ENCODE assay signal across 1 cellular context in genomic region chr17:17344507-17345293, GRCh38.
TF ChIP-seq lines count a peak whose summit lies in the region.

No MANE protein-coding gene starts in this region.

TF ChIP-seq in HepG2, 621 proteins besides CTCF, POLR2A, EP300 and RAD21 (continued from another document and continues in another):
- TF ChIP-seq ZNF558 (CRISPR knock-in tag; IDR thresholded peaks at IDR 0.05; ENCODE audit: borderline replicate concordance): no peak
- TF ChIP-seq ZNF607 (CRISPR knock-in tag; IDR thresholded peaks at IDR 0.05; ENCODE audit: borderline replicate concordance): no peak
- no peak for TF ChIP-seq ZBTB7B (CRISPR knock-in tag; IDR thresholded peaks at IDR 0.05)
- TF ChIP-seq ZBTB10 (CRISPR knock-in tag; IDR thresholded peaks at IDR 0.05; ENCODE audit: borderline replicate concordance): no peak
- no peak for TF ChIP-seq ZMYM2 (CRISPR knock-in tag; IDR thresholded peaks at IDR 0.05)
- no peak for TF ChIP-seq SATB2 (CRISPR knock-in tag; IDR thresholded peaks at IDR 0.05)
- TF ChIP-seq DR1 (CRISPR knock-in tag; IDR thresholded peaks at IDR 0.05): no peak
- TF ChIP-seq ZNF296 (CRISPR knock-in tag; conservative IDR thresholded peaks at IDR 0.05): 0 out of 2 replicates have a peak, but pooled peaks have one; percentile 20
- TF ChIP-seq HBP1 (CRISPR knock-in tag; IDR thresholded peaks at IDR 0.05; ENCODE audit: low read depth): no peak
- TF ChIP-seq ZBED4 (CRISPR knock-in tag; IDR thresholded peaks at IDR 0.05; ENCODE audit: borderline replicate concordance): no peak
- 0 out of 2 replicates have a peak, but pooled peaks have one; percentile 19 for TF ChIP-seq FOXO1 (CRISPR knock-in tag; IDR thresholded peaks at IDR 0.05)
- TF ChIP-seq ZFP62 (CRISPR knock-in tag; IDR thresholded peaks at IDR 0.05): no peak
- TF ChIP-seq ZBTB37 (CRISPR knock-in tag; IDR thresholded peaks at IDR 0.05): 0 out of 2 replicates have a peak, but pooled peaks have one; percentile 38
- no peak for TF ChIP-seq ZBTB42 (CRISPR knock-in tag; IDR thresholded peaks at IDR 0.05)
- no peak for TF ChIP-seq NKX3-1 (CRISPR knock-in tag; IDR thresholded peaks at IDR 0.05)
- TF ChIP-seq NFYB (CRISPR knock-in tag; IDR thresholded peaks at IDR 0.05): 0 out of 2 replicates have a peak, but pooled peaks have one; percentile 28
- no peak for TF ChIP-seq AKAP8 (CRISPR knock-in tag; IDR thresholded peaks at IDR 0.05)
- TF ChIP-seq ZNF775 (CRISPR knock-in tag; IDR thresholded peaks at IDR 0.05; ENCODE audit: borderline replicate concordance): no peak
- peak; percentile 87 for TF ChIP-seq ZNF317 (CRISPR knock-in tag; IDR thresholded peaks at IDR 0.05)
- peak; percentile 66; the same call in 1 of the 2 replicates for TF ChIP-seq NR2C2 (CRISPR knock-in tag; IDR thresholded peaks at IDR 0.05; ENCODE audit: borderline replicate concordance)
- no peak for TF ChIP-seq HOMEZ (CRISPR knock-in tag; IDR thresholded peaks at IDR 0.05; ENCODE audit: low read depth)
- TF ChIP-seq NFKB2 (CRISPR knock-in tag; IDR thresholded peaks at IDR 0.05; ENCODE audit: borderline replicate concordance): no peak
- no peak for TF ChIP-seq ZNF44 (CRISPR knock-in tag; IDR thresholded peaks at IDR 0.05)
- no peak for TF ChIP-seq GRHL1 (CRISPR knock-in tag; conservative IDR thresholded peaks at IDR 0.05)
- no peak for TF ChIP-seq ZBTB14 (CRISPR knock-in tag; IDR thresholded peaks at IDR 0.05)
- TF ChIP-seq CCDC6 (CRISPR knock-in tag; IDR thresholded peaks at IDR 0.05): peak; percentile 81; the same call in 1 of the 2 replicates
- no peak for TF ChIP-seq ATM (IDR thresholded peaks at IDR 0.05; ENCODE audit: borderline replicate concordance)
- TF ChIP-seq HOXD1 (CRISPR knock-in tag; IDR thresholded peaks at IDR 0.05): no peak
- TF ChIP-seq SMAD3 (CRISPR knock-in tag; IDR thresholded peaks at IDR 0.05): 0 out of 2 replicates have a peak, but pooled peaks have one; percentile 25
- peak; percentile 95 for TF ChIP-seq ZNF687 (CRISPR knock-in tag; IDR thresholded peaks at IDR 0.05)
- no peak for TF ChIP-seq ZNF672 (CRISPR knock-in tag; IDR thresholded peaks at IDR 0.05)
- no peak for TF ChIP-seq ZFP36L2 (CRISPR knock-in tag; IDR thresholded peaks at IDR 0.05)
- TF ChIP-seq KMT2A (CRISPR knock-in tag; IDR thresholded peaks at IDR 0.05): no peak
- peak; percentile 60; the same call in 1 of the 2 replicates for TF ChIP-seq GATAD1 (CRISPR knock-in tag; IDR thresholded peaks at IDR 0.05)
- 0 out of 2 replicates have a peak, but pooled peaks have one; percentile 6 for TF ChIP-seq ZNF629 (CRISPR knock-in tag; conservative IDR thresholded peaks at IDR 0.05)
- TF ChIP-seq ZNF570 (CRISPR knock-in tag; IDR thresholded peaks at IDR 0.05; ENCODE audit: borderline replicate concordance): no peak
- no peak; the same call in 1 of the 2 replicates for TF ChIP-seq NR2F6 (IDR thresholded peaks at IDR 0.05)
- TF ChIP-seq NR2F6 (CRISPR knock-in tag; IDR thresholded peaks at IDR 0.05): peak; percentile 67
- TF ChIP-seq ZNF563 (CRISPR knock-in tag; IDR thresholded peaks at IDR 0.05): no peak
- TF ChIP-seq DBP (CRISPR knock-in tag; IDR thresholded peaks at IDR 0.05; ENCODE audit: not compliant biosample characterization): no peak
- TF ChIP-seq CREM (IDR thresholded peaks at IDR 0.05): peak; percentile 35; the same call in 1 of the 2 replicates
- no peak for TF ChIP-seq CREM (CRISPR knock-in tag; IDR thresholded peaks at IDR 0.05)
- TF ChIP-seq TBX3 (IDR thresholded peaks at IDR 0.05; ENCODE audit: borderline replicate concordance): no peak
- TF ChIP-seq RXRB (CRISPR knock-in tag; IDR thresholded peaks at IDR 0.05; ENCODE audit: borderline replicate concordance): peak; percentile 47
- TF ChIP-seq FOXK1 (CRISPR knock-in tag; IDR thresholded peaks at IDR 0.05; ENCODE audit: borderline replicate concordance, low read depth): 0 out of 2 replicates have a peak, but pooled peaks have one; percentile 14
- no peak for TF ChIP-seq ZZZ3 (CRISPR knock-in tag; IDR thresholded peaks at IDR 0.05; ENCODE audit: borderline replicate concordance)
- TF ChIP-seq ZNF878 (CRISPR knock-in tag; IDR thresholded peaks at IDR 0.05): peak; percentile 62; the same call in 1 of the 2 replicates
